ENCODE assay signal across 20 cellular contexts in genomic region chr9:132802121-132802795, GRCh38.
"Had no signal": no experiment of that assay in that cellular context is flagged by ENCODE, and none has a peak within 500 bp of the region (broad histone marks: within the 10 kb centered on the region; RNA-seq: fewer than 3 reads in every experiment).

No MANE protein-coding gene starts in this region.

- H3K27me3 ChIP-seq: breast epithelium, tibial nerve, uterus had no signal

- H3K4me1 ChIP-seq: breast epithelium, uterus had no signal

- ATAC-seq: activated CD8-positive, alpha-beta T cell treated with anti-CD3 and anti-CD28 coated beads, Interleukin-2, amount 10 ng/mL, durations not matched to agents 7 days and 5 days; mucosa of descending colon; naive thymus-derived CD4-positive, alpha-beta T cell; right cardiac atrium had no signal

- H3K36me3 Mint-ChIP-seq: naive thymus-derived CD4-positive, alpha-beta T cell had no signal

- H3K9me3 ChIP-seq: breast epithelium, mucosa of descending colon, neutrophil, tibial nerve, uterus had no signal

- H3K4me3 Mint-ChIP-seq: activated CD4-positive, alpha-beta T cell treated with anti-CD3 and anti-CD28 coated beads, Interleukin-2, amount 10 ng/mL, durations not matched to agents 24 days and 14 days; activated CD8-positive, alpha-beta T cell treated with anti-CD3 and anti-CD28 coated beads, Interleukin-2, amount 10 ng/mL, durations not matched to agents 7 days and 5 days; naive thymus-derived CD4-positive, alpha-beta T cell had no signal

- H3K9me3 Mint-ChIP-seq: activated CD4-positive, alpha-beta T cell treated with anti-CD3 and anti-CD28 coated beads, Interleukin-2, amount 10 ng/mL, durations not matched to agents 24 days and 14 days; naive thymus-derived CD4-positive, alpha-beta T cell had no signal

- DNase-seq: activated CD4-positive, alpha-beta T cell treated with anti-CD3 and anti-CD28 coated beads, Interleukin-2, amount 10 ng/mL, durations not matched to agents 24 days and 14 days; activated CD4-positive, CD25-positive, alpha-beta regulatory T cell; activated CD8-positive, alpha-beta T cell treated with anti-CD3 and anti-CD28 coated beads, Interleukin-2, amount 10 ng/mL, durations not matched to agents 7 days and 5 days; activated naive CD4-positive, alpha-beta T cell treated with Interleukin-2 at 50 U/mL for 16 hours; activated T-cell treated with anti-CD3 and anti-CD28 coated beads for 4 hours; cerebellar nuclear complex; effector memory CD4-positive, alpha-beta T cell; mucosa of descending colon; naive thymus-derived CD4-positive, alpha-beta T cell; right cardiac atrium; small intestine; stimulated activated CD4-positive, alpha-beta T cell treated with anti-CD3 and anti-CD28 coated beads, Interleukin-4, amount 100 ng/mL, for 24 hours; stimulated activated naive CD4-positive, alpha-beta T cell treated with Interleukin-2 at 50 U/mL for 16 hours; substantia nigra; T-helper 2 cell; uterus had no signal

- H3K27ac Mint-ChIP-seq: activated CD4-positive, alpha-beta T cell treated with anti-CD3 and anti-CD28 coated beads, Interleukin-2, amount 10 ng/mL, durations not matched to agents 24 days and 14 days; activated CD8-positive, alpha-beta T cell treated with anti-CD3 and anti-CD28 coated beads, Interleukin-2, amount 10 ng/mL, durations not matched to agents 7 days and 5 days; progenitor cell of endocrine pancreas had no signal

- H3K27ac ChIP-seq: breast epithelium, neutrophil, tibial nerve, uterus had no signal

- H3K36me3 ChIP-seq: breast epithelium, neutrophil, tibial nerve, uterus had no signal

- H3K4me3 ChIP-seq: breast epithelium, mucosa of descending colon, tibial nerve, uterus had no signal
